Comparison of ENCODE assay signal across 18 cellular contexts in the genomic region with DNA sequence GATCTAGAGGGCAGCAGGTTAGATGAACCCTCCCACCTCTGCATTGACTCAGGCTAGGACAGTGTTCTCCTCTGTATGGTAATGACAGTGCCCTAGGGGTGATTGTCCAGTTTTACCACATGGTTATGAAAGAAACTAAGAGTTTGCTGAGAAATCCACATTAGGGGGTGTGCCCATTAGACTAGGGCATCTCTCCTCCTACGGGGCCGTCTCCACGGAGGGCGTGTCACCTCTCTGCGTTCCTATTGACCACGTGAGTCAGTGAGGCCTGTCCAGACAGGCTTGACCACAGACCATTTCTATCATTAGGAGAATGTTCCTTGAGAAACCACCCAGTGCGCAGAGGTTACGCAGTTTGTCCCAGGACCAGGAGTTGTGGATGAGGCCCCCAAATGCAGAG. TPM values are rescaled to one million over a fixed set of nuclear protein-coding genes. Genes with fewer than 3 reads are reported as not detected.
DNase-seq lines count a peak whose midpoint lies in the region; ATAC-seq and TF ChIP-seq lines count a peak whose summit lies in the region.
"Had no signal": no experiment of that assay in that cellular context is flagged by ENCODE, and none has a peak within 500 bp of the region (broad histone marks: within the 10 kb centered on the region; RNA-seq: fewer than 3 reads in every experiment).

No MANE protein-coding gene starts in this region.

- H3K9me3 ChIP-seq in left lung = no peaks in the 10 kb centered on the region
- H3K9me3 ChIP-seq: left ventricle myocardium inferior had no signal

- in situ Hi-C loops in ACHN (cut with HindIII; ENCODE audit: low pct_ligation_motif_present, low pct_unique_long_range_greater_than_20kb, low sequenced_read_pairs) = no loop called here

- H3K36me3 ChIP-seq in left lung = peaks cover 0 to 82% of the 10 kb centered on the region in 2 donors

- H3K4me1 Mint-ChIP-seq in chondrocyte (ENCODE audit: low read depth) = no peaks in the 10 kb centered on the region
- H3K4me1 Mint-ChIP-seq: activated naive CD4-positive, alpha-beta T cell treated with anti-CD3 and anti-CD28 coated beads, Interleukin-2, amount 50 U/mL, for 24 hours had no signal

- no peak overlapping the region for H3K4me3 Mint-ChIP-seq in chondrocyte (ENCODE audit: unreplicated experiment)
- H3K4me3 Mint-ChIP-seq: activated naive CD4-positive, alpha-beta T cell treated with anti-CD3 and anti-CD28 coated beads, Interleukin-2, amount 50 U/mL, for 24 hours had no signal

- no peak overlapping the region for H3K4me3 ChIP-seq in left lung
- H3K4me3 ChIP-seq: GM12878, left ventricle myocardium inferior had no signal

- peaks cover 18% of the 10 kb centered on the region for H3K36me3 Mint-ChIP-seq in chondrocyte (ENCODE audit: low read depth)

- DNase-seq in ACHN (peak; percentile 60), LHCN-M2 (ENCODE audit: low read depth) (peak; percentile 76), chondrocyte (ENCODE audit: low spot score) (peak; percentile 51), left lung (peak in 1 of 2 donors; percentile 58), kidney glomerular epithelial cell (lab: John Stamatoyannopoulos, UW) (no peak), H4 (ENCODE audit: low spot score) (no peak), NK-92 (lab: John Stamatoyannopoulos, UW; ENCODE audit: unreplicated experiment) (no peak)
- DNase-seq in stimulated activated CD4-positive, alpha-beta T cell treated with anti-CD3 and anti-CD28 coated beads, Interleukin-1b, Interleukin-23, amount 100 ng/mL, for 48 hours = no peak
- DNase-seq: DMS153; glutamatergic neuron; GOT3; left ventricle myocardium inferior; NCI-H1436; NCI-H748 treated with DMSO at 0.1 percent for 48 hours; nucleus accumbens; stimulated activated CD4-positive, alpha-beta T cell treated with anti-CD3 and anti-CD28 coated beads, Interleukin-12 subunit alpha, Interleukin-12 subunit beta, amount 100 ng/mL, for 4 hours had no signal

- H3K27me3 Mint-ChIP-seq in chondrocyte (ENCODE audit: low read depth) = no peaks in the 10 kb centered on the region
- H3K27me3 Mint-ChIP-seq: activated naive CD4-positive, alpha-beta T cell treated with anti-CD3 and anti-CD28 coated beads, Interleukin-2, amount 50 U/mL, for 24 hours had no signal

- no peaks in the 10 kb centered on the region for H3K9me3 Mint-ChIP-seq in chondrocyte (ENCODE audit: low read depth)
- H3K9me3 Mint-ChIP-seq: activated naive CD4-positive, alpha-beta T cell treated with anti-CD3 and anti-CD28 coated beads, Interleukin-2, amount 50 U/mL, for 24 hours had no signal

- intact Hi-C loops in left lung (cut with DNase I) = no loop called here

- peak overlapping the region; percentile 18 to 48 for H3K27ac ChIP-seq in left lung
- H3K27ac ChIP-seq: left ventricle myocardium inferior had no signal

- H3K27me3 ChIP-seq in left lung = no peaks in the 10 kb centered on the region

- no peak overlapping the region for H3K27ac Mint-ChIP-seq in chondrocyte (ENCODE audit: unreplicated experiment)
- H3K27ac Mint-ChIP-seq: activated naive CD4-positive, alpha-beta T cell treated with anti-CD3 and anti-CD28 coated beads, Interleukin-2, amount 50 U/mL, for 24 hours had no signal

- no peak for TF ChIP-seq CTCF in chondrocyte (IDR thresholded peaks at IDR 0.05)
- no peak for TF ChIP-seq CTCF in left lung (IDR thresholded peaks at IDR 0.05)

- peak; percentile 80 for ATAC-seq in left lung
- ATAC-seq: GM12878 had no signal

- peaks cover 0 to 11% of the 10 kb centered on the region in 2 donors for H3K4me1 ChIP-seq in left lung
- H3K4me1 ChIP-seq: left ventricle myocardium inferior had no signal

RNA-seq across cellular contexts. Expression of gene MVK, which starts 8.3 kb away (rescaled TPM):
- total RNA-seq in LHCN-M2 (2014; rRNA removed) (13.8 and 15.3 TPM in 2 replicates), chondrocyte (11.7 to 14.1 TPM (median 13.7 TPM) in 3 replicates), left lung (10 to 100 TPM; 23.3 to 46.1 TPM)
- polyA plus RNA-seq in LHCN-M2 (2012) = 17.7 TPM
- total RNA-seq in H4 (2014; rRNA removed; shearing (Covaris generic)) = 24.1 and 24.4 TPM in 2 replicates

RNA-seq across cellular contexts. Expression of gene MMAB, which starts 8.6 kb away (rescaled TPM):
- total RNA-seq in LHCN-M2 (2014; rRNA removed) (25.3 and 26.6 TPM in 2 replicates), chondrocyte (22.6 to 29.1 TPM (median 23.3 TPM) in 3 replicates), left lung (10 to 100 TPM; 43.9 to 76.1 TPM)
- polyA plus RNA-seq in LHCN-M2 (2012) = 43.4 TPM
- total RNA-seq in H4 (2014; rRNA removed; shearing (Covaris generic)) = 33.0 and 48.4 TPM in 2 replicates

Comparison
In these comparisons a context has a peak if more than half of its experiments do, and no peak if none do; other contexts are left out.
1. DNase-seq: peak in ACHN (single experiment), LHCN-M2 (single experiment) and chondrocyte (single experiment); none in kidney glomerular epithelial cell (single experiment), H4 (single experiment), stimulated activated CD4-positive, alpha-beta T cell treated with anti-CD3 and anti-CD28 coated beads, Interleukin-1b, Interleukin-23, amount 100 ng/mL, for 48 hours (single experiment) and NK-92 (single experiment).